Comparison of ENCODE assay signal across 1 cellular context in genomic region chr13:40230833-40231266, GRCh38.
TF ChIP-seq lines count a peak whose summit lies in the region.

No MANE protein-coding gene starts in this region.

TF ChIP-seq in SK-N-SH, 30 proteins besides CTCF, POLR2A, EP300 and RAD21 (continued from another document):
- TF ChIP-seq SMC3 (IDR thresholded peaks at IDR 0.05; ENCODE audit: low read depth, low read length) (no peak), MAX (IDR thresholded peaks at IDR 0.05; ENCODE audit: low read depth) (0 out of 2 replicates have a peak, but pooled peaks have one; percentile 27), SIN3A (IDR thresholded peaks at IDR 0.05; ENCODE audit: borderline replicate concordance, low read depth, low read length) (no peak), USF1 (IDR thresholded peaks at IDR 0.05; ENCODE audit: borderline replicate concordance, low read depth) (no peak), NRF1 (IDR thresholded peaks at IDR 0.05; ENCODE audit: low read depth, low read length) (no peak), JUND (IDR thresholded peaks at IDR 0.05) (no peak; the same call in none of the 2 replicates), NFIC (IDR thresholded peaks at IDR 0.05; ENCODE audit: borderline replicate concordance) (no peak), RXRA (IDR thresholded peaks at IDR 0.05; ENCODE audit: borderline replicate concordance, low read depth) (peak; percentile 63; the same call in 1 of the 2 replicates), USF2 (IDR thresholded peaks at IDR 0.05; ENCODE audit: borderline replicate concordance, low read depth, low read length) (no peak), EZH2phosphoT487 (IDR thresholded peaks at IDR 0.05; ENCODE audit: borderline replicate concordance, low read depth) (no peak), TCF12 (IDR thresholded peaks at IDR 0.05) (peak; percentile 73)
